Comparison of ENCODE assay signal across 1 cellular context in genomic region chr7:102287465-102288146, GRCh38.
TF ChIP-seq lines count a peak whose summit lies in the region.

No MANE protein-coding gene starts in this region.

TF ChIP-seq in HepG2, 621 proteins besides CTCF, POLR2A, EP300 and RAD21 (continued from another document):
- no peak for TF ChIP-seq PAXIP1 (CRISPR knock-in tag; conservative IDR thresholded peaks at IDR 0.05)
- no peak for TF ChIP-seq REL (CRISPR knock-in tag; conservative IDR thresholded peaks at IDR 0.05)
- no peak for TF ChIP-seq ISX (CRISPR knock-in tag; conservative IDR thresholded peaks at IDR 0.05)
- TF ChIP-seq CEBPB (IDR thresholded peaks at IDR 0.05; ENCODE audit: borderline replicate concordance, low read depth, low read length): no peak
- TF ChIP-seq ZNF709 (CRISPR knock-in tag; IDR thresholded peaks at IDR 0.05): no peak
- no peak for TF ChIP-seq SIN3B (IDR thresholded peaks at IDR 0.05; ENCODE audit: low read length)
- peak; percentile 74; the same call in 1 of the 2 replicates for TF ChIP-seq SNAI1 (CRISPR knock-in tag; IDR thresholded peaks at IDR 0.05; ENCODE audit: borderline replicate concordance)
- no peak for TF ChIP-seq ZNF10 (CRISPR knock-in tag; IDR thresholded peaks at IDR 0.05; ENCODE audit: borderline replicate concordance, low read depth)
- no peak for TF ChIP-seq JUN (CRISPR knock-in tag; IDR thresholded peaks at IDR 0.05)
- TF ChIP-seq MXD4 (CRISPR knock-in tag; IDR thresholded peaks at IDR 0.05): no peak
- TF ChIP-seq SIN3A (IDR thresholded peaks at IDR 0.05; ENCODE audit: borderline replicate concordance, low read depth, low read length): no peak
- TF ChIP-seq ZFP91 (CRISPR knock-in tag; IDR thresholded peaks at IDR 0.05; ENCODE audit: borderline replicate concordance): peak; percentile 99
- TF ChIP-seq SIX4 (CRISPR knock-in tag; IDR thresholded peaks at IDR 0.05): no peak
- TF ChIP-seq PLRG1 (conservative IDR thresholded peaks at IDR 0.05): no peak
- no peak for TF ChIP-seq ZMYM4 (CRISPR knock-in tag; IDR thresholded peaks at IDR 0.05)
